ENCODE assay signal across 20 cellular contexts in the genomic region with DNA sequence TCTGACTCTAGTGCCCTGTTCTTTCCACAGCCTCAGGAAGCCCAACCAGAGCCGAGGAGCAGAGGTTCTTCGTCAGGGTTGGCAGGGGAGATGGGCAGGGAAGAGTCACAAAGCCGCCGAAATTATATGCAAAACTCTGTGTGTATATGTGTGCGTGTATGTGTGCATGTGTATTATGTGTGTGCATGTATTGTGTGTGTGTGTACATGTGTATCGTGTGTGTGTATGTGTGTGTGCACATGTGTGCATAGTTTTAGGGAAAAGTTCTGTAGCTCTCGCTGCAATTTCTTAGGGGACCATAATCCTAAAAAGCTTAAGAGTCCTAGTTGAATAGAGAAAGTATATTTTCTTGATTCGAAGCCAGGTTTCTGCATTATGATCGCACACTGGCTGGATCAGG. TPM values are rescaled to one million over a fixed set of nuclear protein-coding genes. Genes with fewer than 3 reads are reported as not detected.
DNase-seq lines count a peak whose midpoint lies in the region; ATAC-seq, FAIRE-seq and TF ChIP-seq lines count a peak whose summit lies in the region.
"Had no signal": no experiment of that assay in that cellular context is flagged by ENCODE, and none has a peak within 500 bp of the region (broad histone marks: within the 10 kb centered on the region; RNA-seq: fewer than 3 reads in every experiment).

No MANE protein-coding gene starts in this region.

- no peaks in the 10 kb centered on the region for H3K9me3 Mint-ChIP-seq in activated naive CD4-positive, alpha-beta T cell treated with anti-CD3 and anti-CD28 coated beads for 36 hours
- no peaks in the 10 kb centered on the region for H3K9me3 Mint-ChIP-seq in CD4-positive, alpha-beta memory T cell
- H3K9me3 Mint-ChIP-seq in brain: no peaks in the 10 kb centered on the region
- H3K9me3 Mint-ChIP-seq: activated CD4-positive, alpha-beta T cell treated with anti-CD3 and anti-CD28 coated beads, Interleukin-2, amount 10 ng/mL, durations not matched to agents 24 days and 14 days; activated naive CD8-positive, alpha-beta T cell treated with anti-CD3 and anti-CD28 coated beads, Interleukin-2, amount 10 ng/mL, durations not matched to agents 7 days and 5 days; activated T-helper 2 cell treated with anti-CD3 and anti-CD28 coated beads, Interferon-gamma antibody, Interleukin-2, Interleukin-4, amounts not matched to agents 10 μg/mL and 5 μg/mL and 100 μg/mL, durations not matched to agents 14 hours and 24 hours and 36 hours; central memory CD8-positive, alpha-beta T cell; dendritic cell treated with granulocyte-macrophage colony-stimulating factor and Interleukin-4, amounts not matched to agents 40 ng/mL and 50 ng/mL, for 4 days; naive B cell had no signal

- H3K9me3 ChIP-seq in CD4-positive, alpha-beta memory T cell (ENCODE audit: control insufficient read depth in 1 of 2, low read length in 2 of 2): no peaks in the 10 kb centered on the region
- H3K9me3 ChIP-seq in stomach (no peaks in the 10 kb centered on the region), small intestine (ENCODE audit: control insufficient read depth, low read depth) (no peaks in the 10 kb centered on the region)
- H3K9me3 ChIP-seq: gastroesophageal sphincter, ovary had no signal

- no peaks in the 10 kb centered on the region for H3K27me3 ChIP-seq in CD4-positive, alpha-beta memory T cell (ENCODE audit: insufficient read depth, low read length)
- H3K27me3 ChIP-seq in stomach (no peaks in the 10 kb centered on the region), small intestine (ENCODE audit: control insufficient read depth in 2 of 2, insufficient read depth in 2 of 2, low read length in 2 of 2) (no peaks in the 10 kb centered on the region)
- H3K27me3 ChIP-seq: gastroesophageal sphincter, ovary had no signal

- peak overlapping the region; percentile 100 for H3K27ac Mint-ChIP-seq in activated naive CD4-positive, alpha-beta T cell treated with anti-CD3 and anti-CD28 coated beads for 36 hours
- peak overlapping the region in 4 of 7 donors; percentile 26 to 98 (median 86) for H3K27ac Mint-ChIP-seq in CD4-positive, alpha-beta memory T cell
- H3K27ac Mint-ChIP-seq in brain: peak overlapping the region; percentile 38 to 100 (median 84)
- H3K27ac Mint-ChIP-seq: dendritic cell treated with granulocyte-macrophage colony-stimulating factor and Interleukin-4, amounts not matched to agents 40 ng/mL and 50 ng/mL, for 4 days had no signal

- no peak overlapping the region for H3K4me3 ChIP-seq in CD4-positive, alpha-beta memory T cell (ENCODE audit: low read length in 2 of 2)
- no peak overlapping the region for H3K4me3 ChIP-seq in stomach
- no peak overlapping the region for H3K4me3 ChIP-seq in small intestine (ENCODE audit: low read depth in 1 of 2, low read length in 2 of 2)
- H3K4me3 ChIP-seq: gastroesophageal sphincter, ovary, smooth muscle cell had no signal

- TF ChIP-seq POLR2A in stomach (IDR thresholded peaks at IDR 0.05): no peak

- TF ChIP-seq EP300 in stomach (IDR thresholded peaks at IDR 0.05): no peak

- no peak for ATAC-seq in HG02884 (IDR thresholded peaks at IDR 0.05; ENCODE audit: unreplicated experiment)

- H3K4me1 Mint-ChIP-seq in activated naive CD4-positive, alpha-beta T cell treated with anti-CD3 and anti-CD28 coated beads for 36 hours (ENCODE audit: low read depth): peaks cover 49% of the 10 kb centered on the region
- peaks cover 29 to 63% (median 52%) of the 10 kb centered on the region in 4 donors for H3K4me1 Mint-ChIP-seq in CD4-positive, alpha-beta memory T cell
- peaks cover 53% of the 10 kb centered on the region for H3K4me1 Mint-ChIP-seq in brain

- no peak for TF ChIP-seq CTCF in brain (conservative IDR thresholded peaks at IDR 0.05)
- TF ChIP-seq CTCF in stomach (IDR thresholded peaks at IDR 0.05): no peak

- POLR2A ChIA-PET in CD4-positive, alpha-beta memory T cell (lab: Charles Lee; ENCODE audit: partially characterized antibody): interaction anchor here (0.9 to 10.0 kb wide), 20 partner anchors 9 to 441 kb away, joined by 3 to 125 read pairs (median 4); partner anchors contain the start of genes ANAPC16, ASCC1, DDIT4 and DNAJB12

- WGBS in stomach, 5 donors: 82 to 92% (median 87%) methylated on average over 9 of the region's 9 CpGs
- WGBS in small intestine, 3 donors: 89 to 93% (median 91%) methylated on average over 9 of the region's 9 CpGs

- no peak overlapping the region for H3K4me3 Mint-ChIP-seq in activated naive CD4-positive, alpha-beta T cell treated with anti-CD3 and anti-CD28 coated beads for 36 hours
- no peak overlapping the region for H3K4me3 Mint-ChIP-seq in CD4-positive, alpha-beta memory T cell
- no peak overlapping the region for H3K4me3 Mint-ChIP-seq in brain
- H3K4me3 Mint-ChIP-seq: activated naive CD8-positive, alpha-beta T cell treated with anti-CD3 and anti-CD28 coated beads, Interleukin-2, amount 10 ng/mL, durations not matched to agents 7 days and 5 days; dendritic cell treated with granulocyte-macrophage colony-stimulating factor and Interleukin-4, amounts not matched to agents 40 ng/mL and 50 ng/mL, for 4 days had no signal

- no peak for FAIRE-seq in small intestine (lab: Jason Lieb, UNC)

- H3K4me1 ChIP-seq in CD4-positive, alpha-beta memory T cell (ENCODE audit: insufficient read depth, low read length): peaks cover 56% of the 10 kb centered on the region
- H3K4me1 ChIP-seq in stomach (peaks cover 52 to 63% (median 54%) of the 10 kb centered on the region in 4 donors), small intestine (ENCODE audit: control insufficient read depth in 2 of 2, insufficient read depth in 1 of 2, low read depth in 1 of 2, low read length in 1 of 2) (peaks cover 0 to 10% of the 10 kb centered on the region in 2 donors)

- CTCF ChIA-PET in activated naive CD4-positive, alpha-beta T cell treated with anti-CD3 and anti-CD28 coated beads for 36 hours (lab: Charles Lee): interaction anchor here (0.5 to 14.9 kb wide), 46 partner anchors 13 to 485 kb away, joined by 3 to 195 read pairs (median 5); partner anchors contain the start of genes ANAPC16, ASCC1 and DDIT4
- CTCF ChIA-PET in CD4-positive, alpha-beta memory T cell (lab: Charles Lee; ENCODE audit: partially characterized antibody): interaction anchor here (0.8 to 12.9 kb wide), 59 partner anchors 9 to 441 kb away, joined by 3 to 196 read pairs (median 5); partner anchors contain the start of genes ANAPC16, ASCC1 and DDIT4

- peaks cover 32% of the 10 kb centered on the region for H3K36me3 Mint-ChIP-seq in activated naive CD4-positive, alpha-beta T cell treated with anti-CD3 and anti-CD28 coated beads for 36 hours (ENCODE audit: low read depth)
- H3K36me3 Mint-ChIP-seq in CD4-positive, alpha-beta memory T cell: peaks cover 3 to 39% of the 10 kb centered on the region in 2 donors
- H3K36me3 Mint-ChIP-seq in brain: peaks cover 17% of the 10 kb centered on the region

- DNase-seq in activated naive CD4-positive, alpha-beta T cell treated with anti-CD3 and anti-CD28 coated beads for 36 hours: no peak
- DNase-seq in activated naive CD4-positive, alpha-beta T cell (lab: John Stamatoyannopoulos, UW): no peak
- no peak for DNase-seq in CD4-positive, alpha-beta memory T cell
- no peak for DNase-seq in stomach
- no peak for DNase-seq in stimulated activated CD4-positive, alpha-beta T cell treated with anti-CD3 and anti-CD28 coated beads, Interleukin-15, amount 100 ng/mL, for 24 hours
- DNase-seq in small intestine: no peak
- DNase-seq: GOT3, NCI-H187 treated with DMSO at 0.1 percent for 48 hours had no signal

- H3K27ac ChIP-seq in CD4-positive, alpha-beta memory T cell (ENCODE audit: low read depth, low read length): no peak overlapping the region
- peak overlapping the region in 4 of 5 donors; percentile 7 to 97 (median 94) for H3K27ac ChIP-seq in stomach
- no peak overlapping the region for H3K27ac ChIP-seq in small intestine (ENCODE audit: low read depth in 1 of 2, low read length in 1 of 2)
- H3K27ac ChIP-seq: VCaP had no signal

- H3K27me3 Mint-ChIP-seq in activated naive CD4-positive, alpha-beta T cell treated with anti-CD3 and anti-CD28 coated beads for 36 hours (ENCODE audit: low read depth): no peaks in the 10 kb centered on the region
- H3K27me3 Mint-ChIP-seq in CD4-positive, alpha-beta memory T cell: no peaks in the 10 kb centered on the region
- H3K27me3 Mint-ChIP-seq in brain: no peaks in the 10 kb centered on the region
- H3K27me3 Mint-ChIP-seq: activated CD4-positive, alpha-beta T cell treated with anti-CD3 and anti-CD28 coated beads, Interleukin-2, amount 10 ng/mL, durations not matched to agents 24 days and 14 days; activated naive CD8-positive, alpha-beta T cell treated with anti-CD3 and anti-CD28 coated beads, Interleukin-2, amount 10 ng/mL, durations not matched to agents 7 days and 5 days; central memory CD8-positive, alpha-beta T cell; dendritic cell treated with granulocyte-macrophage colony-stimulating factor and Interleukin-4, amounts not matched to agents 40 ng/mL and 50 ng/mL, for 4 days; naive B cell had no signal

- intact Hi-C loops in activated naive CD4-positive, alpha-beta T cell treated with anti-CD3 and anti-CD28 coated beads for 36 hours (cut with micrococcal nuclease): loop anchor here (1.0 to 5.0 kb wide), 3 partner anchors 205 to 441 kb away; no protein-coding TSS in a partner anchor
- intact Hi-C loops in CD4-positive, alpha-beta memory T cell (cut with micrococcal nuclease): loop anchor here (1.0 to 2.0 kb wide), 4 partner anchors 89 to 289 kb away; no protein-coding TSS in a partner anchor
- intact Hi-C loops in stomach (cut with DNase I; ENCODE audit: low total_unique reads): loop anchor here (10.0 kb wide), 1 partner anchor 123 kb away; the partner anchor contains the start of genes ANAPC16 and ASCC1

- peaks cover 29% of the 10 kb centered on the region for H3K36me3 ChIP-seq in CD4-positive, alpha-beta memory T cell (ENCODE audit: insufficient read depth, low read length)
- peaks cover 44 to 83% (median 71%) of the 10 kb centered on the region in 4 donors for H3K36me3 ChIP-seq in stomach
- peaks cover 8 to 14% of the 10 kb centered on the region in 2 donors for H3K36me3 ChIP-seq in small intestine (ENCODE audit: control insufficient read depth in 2 of 2, insufficient read depth in 2 of 2, low read length in 2 of 2)
- H3K36me3 ChIP-seq: ovary had no signal

RNA-seq across cellular contexts. Expression of gene DNAJB12, which starts 17.0 kb away (rescaled TPM):
- total RNA-seq in activated naive CD4-positive, alpha-beta T cell treated with anti-CD3 and anti-CD28 coated beads for 36 hours: 10 to 100 TPM; 13.7 to 14.1 TPM
- total RNA-seq in CD4-positive, alpha-beta memory T cell: 10 to 100 TPM; 26.3 to 26.7 TPM
- polyA plus RNA-seq in CD4-positive, alpha-beta memory T cell: 10 to 100 TPM; 13.4 to 26.2 TPM
- polyA plus RNA-seq in brain (ENCODE audit: insufficient read depth, low read depth, low replicate concordance): 29.3 TPM
- 10 to 100 TPM in 4 of 5 donors, 1 to 10 TPM in 1; 2.3 to 43.2 (median 24.9) TPM for total RNA-seq in stomach
- 10 to 100 TPM; 12.1 to 20.0 (median 16.3) TPM for polyA plus RNA-seq in stomach
- 10 to 100 TPM; 17.0 to 27.3 (median 18.6) TPM for polyA plus RNA-seq in small intestine

Comparison
In these comparisons a context has a peak if more than half of its experiments do, and no peak if none do; other contexts are left out.
1. H3K27ac ChIP-seq: peak in stomach (4 of 5); none in CD4-positive, alpha-beta memory T cell (single experiment) and small intestine (0 of 2).
2. Peak in every context shown above with its lines, with median percentiles within 50 percentile points of each other: H3K27ac Mint-ChIP-seq.